13 cellular contexts compared by ENCODE assay signal in the genomic region with DNA sequence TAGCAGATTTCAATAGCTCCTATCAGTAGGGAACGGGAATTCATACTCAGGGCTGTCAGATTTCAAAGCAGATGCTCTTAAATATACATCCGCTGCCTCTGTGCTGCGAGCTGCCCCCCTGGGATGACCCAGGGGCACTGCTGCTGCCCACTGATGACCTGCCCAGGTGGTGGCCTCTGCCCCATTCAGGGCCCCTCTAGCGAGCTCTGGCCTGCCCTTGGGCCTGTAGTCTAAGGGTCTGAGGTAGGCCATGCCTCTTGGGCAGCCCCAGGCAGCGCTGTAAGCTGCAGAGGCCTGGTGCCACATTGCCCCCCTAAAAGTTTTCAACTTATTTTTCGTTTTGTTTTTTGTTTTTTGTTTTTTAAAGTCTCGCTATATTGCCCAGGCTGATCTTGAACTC. TPM values are rescaled to one million over a fixed set of nuclear protein-coding genes. Genes with fewer than 3 reads are reported as not detected.
DNase-seq lines count a peak whose midpoint lies in the region; ATAC-seq, FAIRE-seq and TF ChIP-seq lines count a peak whose summit lies in the region.
"Had no signal": no experiment of that assay in that cellular context is flagged by ENCODE, and none has a peak within 500 bp of the region (broad histone marks: within the 10 kb centered on the region; RNA-seq: fewer than 3 reads in every experiment).

No MANE protein-coding gene starts in this region.

- no peaks in the 10 kb centered on the region for H3K9me3 Mint-ChIP-seq in osteocyte (ENCODE audit: unreplicated experiment)
- no peaks in the 10 kb centered on the region for H3K9me3 Mint-ChIP-seq in CD4-positive, alpha-beta memory T cell
- H3K9me3 Mint-ChIP-seq: CD8-positive, alpha-beta memory T cell had no signal

- CTCF ChIA-PET in A549 (lab: Yijun Ruan, JAX): interaction anchor here (0.7 to 2.7 kb wide), 33 partner anchors 8 to 693 kb away, joined by 3 to 33 read pairs (median 5); no protein-coding TSS in a partner anchor
- CTCF ChIA-PET in CD4-positive, alpha-beta memory T cell (lab: Charles Lee; ENCODE audit: partially characterized antibody): interaction anchor here (1.1 to 2.1 kb wide), 5 partner anchors 9 to 693 kb away, joined by 3 to 7 read pairs (median 5); no protein-coding TSS in a partner anchor

- TF ChIP-seq RAD21 in A549 (conservative IDR thresholded peaks at IDR 0.05 in 1 of 2, IDR thresholded peaks at IDR 0.05 in 1 of 2): no peak

- no peak for FAIRE-seq in A549 (lab: Jason Lieb, UNC)
- FAIRE-seq: A204.1 had no signal

- H3K36me3 ChIP-seq in HUES48 (ENCODE audit: control insufficient read depth, insufficient read depth, low read length): peaks cover 43% of the 10 kb centered on the region
- peaks cover 7% of the 10 kb centered on the region for H3K36me3 ChIP-seq in CD4-positive, alpha-beta memory T cell (ENCODE audit: insufficient read depth, low read length)

- H3K27me3 Mint-ChIP-seq in osteocyte (ENCODE audit: unreplicated experiment): no peaks in the 10 kb centered on the region
- H3K27me3 Mint-ChIP-seq in CD4-positive, alpha-beta memory T cell: no peaks in the 10 kb centered on the region
- H3K27me3 Mint-ChIP-seq: CD8-positive, alpha-beta memory T cell had no signal

- H3K4me1 ChIP-seq in A549 (peaks cover 6% of the 10 kb centered on the region), HUES48 (ENCODE audit: control insufficient read depth, insufficient read depth, low read length) (no peaks in the 10 kb centered on the region)
- H3K4me1 ChIP-seq in CD4-positive, alpha-beta memory T cell (ENCODE audit: insufficient read depth, low read length): no peaks in the 10 kb centered on the region

- H3K4me3 ChIP-seq in A549 (no peak overlapping the region), HUES48 (ENCODE audit: low read depth, low read length) (no peak overlapping the region)
- no peak overlapping the region for H3K4me3 ChIP-seq in CD4-positive, alpha-beta memory T cell (ENCODE audit: low read length in 2 of 2)
- H3K4me3 ChIP-seq: BLaER1 treated with 17β-estradiol and CSF1 and Interleukin-3, amounts not matched to agents 10 nM and 100 nM had no signal

- intact Hi-C loops in CD4-positive, alpha-beta memory T cell (cut with micrococcal nuclease): loop anchor here (1.0 to 2.0 kb wide), 4 partner anchors 548 to 693 kb away; no protein-coding TSS in a partner anchor

- H3K9ac ChIP-seq in HUES48 (ENCODE audit: low read depth, low read length): no peak overlapping the region

- no peak for TF ChIP-seq EP300 in A549 (IDR thresholded peaks at IDR 0.05)

- H3K4me3 Mint-ChIP-seq in osteocyte (ENCODE audit: unreplicated experiment): no peak overlapping the region
- no peak overlapping the region for H3K4me3 Mint-ChIP-seq in CD4-positive, alpha-beta memory T cell
- H3K4me3 Mint-ChIP-seq: CD8-positive, alpha-beta memory T cell had no signal

- H3K4me1 Mint-ChIP-seq in osteocyte (ENCODE audit: unreplicated experiment): peaks cover 12% of the 10 kb centered on the region
- no peaks in the 10 kb centered on the region for H3K4me1 Mint-ChIP-seq in CD4-positive, alpha-beta memory T cell
- H3K4me1 Mint-ChIP-seq: CD8-positive, alpha-beta memory T cell had no signal

- DNase-seq in A549 (ENCODE audit: low read depth in 1 of 2, low spot score in 1 of 2) (no peak), osteocyte (ENCODE audit: extremely low spot score, unreplicated experiment) (no peak), EL (no peak), GM20000 (ENCODE audit: low spot score) (no peak)
- DNase-seq in CD4-positive, alpha-beta memory T cell: no peak
- DNase-seq: NCI-H1048, SIG-M5 had no signal

- H3K27ac Mint-ChIP-seq in osteocyte (ENCODE audit: unreplicated experiment): peak overlapping the region; percentile 68
- no peak overlapping the region for H3K27ac Mint-ChIP-seq in CD4-positive, alpha-beta memory T cell

- TF ChIP-seq POLR2A in A549 (IDR thresholded peaks at IDR 0.05; ENCODE audit: low read length): no peak

- ATAC-seq in A549: peak in 1 of 2 experiments; percentile 43; a peak in 3 of 6 replicates
- peak; percentile 20 for ATAC-seq in esophagus mucosa
- no peak for ATAC-seq in GM21786 (IDR thresholded peaks at IDR 0.05; ENCODE audit: unreplicated experiment)

- H3K36me3 Mint-ChIP-seq in osteocyte (ENCODE audit: unreplicated experiment): peaks cover 14% of the 10 kb centered on the region
- H3K36me3 Mint-ChIP-seq in CD4-positive, alpha-beta memory T cell: peaks cover 34 to 54% of the 10 kb centered on the region in 2 donors

- no peaks in the 10 kb centered on the region for H3K27me3 ChIP-seq in HUES48 (ENCODE audit: control insufficient read depth, insufficient read depth, low read length)
- H3K27me3 ChIP-seq in CD4-positive, alpha-beta memory T cell (ENCODE audit: insufficient read depth, low read length): no peaks in the 10 kb centered on the region
- H3K27me3 ChIP-seq: BLaER1 treated with 17β-estradiol and CSF1 and Interleukin-3, amounts not matched to agents 10 nM and 100 nM had no signal

- H3K4me2 ChIP-seq in A549: peak overlapping the region; percentile 14; the same call in 1 of the 3 replicates
- H3K4me2 ChIP-seq: BLaER1 treated with 17β-estradiol and CSF1 and Interleukin-3, amounts not matched to agents 10 nM and 100 nM had no signal

- peak overlapping the region; percentile 65 to 78 for H3K27ac ChIP-seq in A549
- peak overlapping the region; percentile 35 for H3K27ac ChIP-seq in HUES48 (ENCODE audit: low read depth, low read length)
- H3K27ac ChIP-seq in CD4-positive, alpha-beta memory T cell (ENCODE audit: low read depth, low read length): no peak overlapping the region

- POLR2A ChIA-PET in A549 (lab: Yijun Ruan, JAX): no interaction called here
- POLR2A ChIA-PET in CD4-positive, alpha-beta memory T cell (lab: Charles Lee; ENCODE audit: partially characterized antibody): no interaction called here

- TF ChIP-seq CTCF in A549 (IDR thresholded peaks at IDR 0.05) (no peak), osteocyte (IDR thresholded peaks at IDR 0.05) (no peak), GM20000 (IDR thresholded peaks at IDR 0.05; ENCODE audit: extremely low read depth, missing control alignments) (no peak)

- H3K9me3 ChIP-seq in A549 (no peaks in the 10 kb centered on the region), HUES48 (ENCODE audit: control insufficient read depth, insufficient read depth, low read length) (no peaks in the 10 kb centered on the region)
- no peaks in the 10 kb centered on the region for H3K9me3 ChIP-seq in CD4-positive, alpha-beta memory T cell (ENCODE audit: control insufficient read depth in 1 of 2, low read length in 2 of 2)
- H3K9me3 ChIP-seq: BLaER1 treated with 17β-estradiol and CSF1 and Interleukin-3, amounts not matched to agents 10 nM and 100 nM had no signal

- 83% methylated on average over 7 of the region's 7 CpGs for WGBS in A549 (ENCODE audit: missing lambda C conversion rate)

TF ChIP-seq in A549, 52 proteins besides CTCF, POLR2A, EP300 and RAD21 (continues in another document):
- TF ChIP-seq HOXB5 (CRISPR knock-in tag; IDR thresholded peaks at IDR 0.05) (no peak), RARB (CRISPR knock-in tag; IDR thresholded peaks at IDR 0.05) (no peak), MYC (IDR thresholded peaks at IDR 0.05; ENCODE audit: borderline replicate concordance, low read length) (no peak), HES2 (IDR thresholded peaks at IDR 0.05) (no peak), ZC3H11A (IDR thresholded peaks at IDR 0.05) (no peak), KDM1A (IDR thresholded peaks at IDR 0.05; ENCODE audit: low read depth) (no peak), SMC3 (IDR thresholded peaks at IDR 0.05) (no peak), HMGXB4 (CRISPR knock-in tag; IDR thresholded peaks at IDR 0.05; ENCODE audit: borderline replicate concordance) (no peak), JUNB (IDR thresholded peaks at IDR 0.05) (no peak), NFE2L2 (conservative IDR thresholded peaks at IDR 0.05; ENCODE audit: low read length) (no peak), ATOH8 (CRISPR knock-in tag; IDR thresholded peaks at IDR 0.05; ENCODE audit: low read depth) (no peak), FOSB (CRISPR knock-in tag; IDR thresholded peaks at IDR 0.05) (no peak)

RNA-seq across cellular contexts. Expression of gene SH2B2, which starts 50.6 kb away (rescaled TPM):
- polyA plus RNA-seq in A549 (2011; rRNA removed): 1.1 and 1.6 TPM in 2 replicates
- polyA plus RNA-seq in A549 (2012; cell fraction: cytosol; rRNA removed): 3.6 and 4.8 TPM in 2 replicates
- 9.6 and 12.4 TPM in 2 replicates for polyA plus RNA-seq in A549 (2012; cell fraction: nucleus; rRNA removed)
- 1.8 to 2.3 TPM (median 2.2 TPM) in 3 replicates for polyA plus RNA-seq in A549 (2017; fragmentation: RNase III; extraction: RNeasy Plus Mini Kit Qiagen cat#74134 plus additional on column Dnase treatment)
- polyA minus RNA-seq in A549 (2011; rRNA and poly(A)+ RNA removed): 0.83 and 1.5 TPM in 2 replicates
- total RNA-seq in esophagus mucosa: 1.1 TPM
- 8.3 and 8.9 TPM in 2 replicates for total RNA-seq in osteocyte
- total RNA-seq in CD4-positive, alpha-beta memory T cell: 1 to 10 TPM in 1 of 2 experiments, under 1 TPM in 1; 0.79 to 1.2 TPM
- polyA plus RNA-seq in CD4-positive, alpha-beta memory T cell: under 1 TPM in 1 of 2 donors, not detected in 1; 0.69 TPM
